ENCODE assay signal across 1 cellular context in the genomic region with DNA sequence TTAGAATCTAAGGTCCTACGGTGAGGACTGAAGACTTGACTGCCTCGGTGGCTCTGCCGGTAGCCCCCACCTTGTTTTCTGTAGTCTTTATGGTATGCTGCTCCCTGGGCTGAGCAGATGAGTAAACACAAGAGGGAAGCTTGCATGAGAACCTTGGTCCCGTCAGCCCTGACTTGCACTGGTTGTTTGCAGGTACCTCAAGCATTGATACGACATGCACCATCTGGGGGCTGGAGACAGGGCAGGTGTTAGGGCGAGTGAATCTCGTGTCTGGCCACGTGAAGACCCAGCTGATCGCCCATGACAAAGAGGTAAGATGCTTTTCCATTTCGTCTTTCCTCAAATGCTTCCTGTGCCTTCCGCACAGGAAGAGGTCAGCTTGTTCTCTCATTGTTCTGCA.
TF ChIP-seq lines count a peak whose summit lies in the region.

No MANE protein-coding gene starts in this region.

TF ChIP-seq in HepG2, 621 proteins besides CTCF, POLR2A, EP300 and RAD21 (continued from another document and continues in another):
- TF ChIP-seq, protein P1, sequence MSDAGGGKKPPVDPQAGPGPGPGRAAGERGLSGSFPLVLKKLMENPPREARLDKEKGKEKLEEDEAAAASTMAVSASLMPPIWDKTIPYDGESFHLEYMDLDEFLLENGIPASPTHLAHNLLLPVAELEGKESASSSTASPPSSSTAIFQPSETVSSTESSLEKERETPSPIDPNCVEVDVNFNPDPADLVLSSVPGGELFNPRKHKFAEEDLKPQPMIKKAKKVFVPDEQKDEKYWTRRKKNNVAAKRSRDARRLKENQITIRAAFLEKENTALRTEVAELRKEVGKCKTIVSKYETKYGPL (CRISPR knock-in tag; IDR thresholded peaks at IDR 0.05): no peak
- TF ChIP-seq ZNF770 (CRISPR knock-in tag; IDR thresholded peaks at IDR 0.05) (0 out of 2 replicates have a peak, but pooled peaks have one; percentile 8), SMARCC2 (IDR thresholded peaks at IDR 0.05) (no peak), RFX1 (IDR thresholded peaks at IDR 0.05) (no peak), ZFP36L1 (CRISPR knock-in tag; IDR thresholded peaks at IDR 0.05) (peak; percentile 44; the same call in 1 of the 2 replicates), YY1 (IDR thresholded peaks at IDR 0.05; ENCODE audit: insufficient read depth, insufficient replicate concordance, low read depth, low read length) (no peak), ZNF234 (CRISPR knock-in tag; conservative IDR thresholded peaks at IDR 0.05) (no peak), ZMYM3 (CRISPR knock-in tag; IDR thresholded peaks at IDR 0.05) (no peak), NR3C1 (CRISPR knock-in tag; IDR thresholded peaks at IDR 0.05) (no peak), CEBPB (IDR thresholded peaks at IDR 0.05; ENCODE audit: borderline replicate concordance, low read depth, low read length) (no peak), ZNF24 (IDR thresholded peaks at IDR 0.05) (no peak), ATRX (CRISPR knock-in tag; IDR thresholded peaks at IDR 0.05; ENCODE audit: borderline replicate concordance) (no peak), HDAC6 (IDR thresholded peaks at IDR 0.05; ENCODE audit: low read depth, low read length) (no peak), POGZ (CRISPR knock-in tag; IDR thresholded peaks at IDR 0.05) (no peak), HNRNPL (IDR thresholded peaks at IDR 0.05; ENCODE audit: low read depth, low read length) (no peak), ZFP90 (CRISPR knock-in tag; IDR thresholded peaks at IDR 0.05; ENCODE audit: borderline replicate concordance) (no peak), MXD4 (CRISPR knock-in tag; IDR thresholded peaks at IDR 0.05) (peak; percentile 82), ARID2 (CRISPR knock-in tag; IDR thresholded peaks at IDR 0.05; ENCODE audit: borderline replicate concordance) (no peak), ETV6 (CRISPR knock-in tag; conservative IDR thresholded peaks at IDR 0.05) (no peak), ATF3 (CRISPR knock-in tag; IDR thresholded peaks at IDR 0.05) (no peak), SRY (CRISPR knock-in tag; IDR thresholded peaks at IDR 0.05) (no peak), ELF1 (CRISPR knock-in tag; IDR thresholded peaks at IDR 0.05) (no peak), ZNF337 (CRISPR knock-in tag; IDR thresholded peaks at IDR 0.05; ENCODE audit: borderline replicate concordance, low read depth) (no peak), ZNF746 (CRISPR knock-in tag; IDR thresholded peaks at IDR 0.05) (no peak), RBM22 (optimal IDR thresholded peaks at IDR 0.05; ENCODE audit: low read length) (peak; percentile 32), DMAP1 (CRISPR knock-in tag; IDR thresholded peaks at IDR 0.05) (peak; percentile 51; the same call in 1 of the 2 replicates), ZFP36 (IDR thresholded peaks at IDR 0.05; ENCODE audit: borderline replicate concordance, low read depth, low read length, partially characterized antibody) (no peak), MIER3 (CRISPR knock-in tag; IDR thresholded peaks at IDR 0.05; ENCODE audit: borderline replicate concordance) (no peak; the same call in 1 of the 2 replicates), PTBP1 (IDR thresholded peaks at IDR 0.05; ENCODE audit: low read depth, low read length, poor library complexity, severe bottlenecking) (no peak), PHF5A (CRISPR knock-in tag; IDR thresholded peaks at IDR 0.05; ENCODE audit: low read depth, unreplicated experiment) (peak; percentile 49), CC2D1A (CRISPR knock-in tag; IDR thresholded peaks at IDR 0.05) (no peak), RXRA (CRISPR knock-in tag; IDR thresholded peaks at IDR 0.05) (peak; percentile 58; the same call in 1 of the 2 replicates), ZNF569 (CRISPR knock-in tag; IDR thresholded peaks at IDR 0.05; ENCODE audit: borderline replicate concordance) (no peak), HMG20A (CRISPR knock-in tag; IDR thresholded peaks at IDR 0.05; ENCODE audit: borderline replicate concordance) (peak; percentile 22; the same call in 1 of the 2 replicates), UBTF (CRISPR knock-in tag; IDR thresholded peaks at IDR 0.05) (peak; percentile 63; the same call in 1 of the 2 replicates), MAFF (IDR thresholded peaks at IDR 0.05; ENCODE audit: low read depth, low read length) (no peak)
- TF ChIP-seq, protein P2, sequence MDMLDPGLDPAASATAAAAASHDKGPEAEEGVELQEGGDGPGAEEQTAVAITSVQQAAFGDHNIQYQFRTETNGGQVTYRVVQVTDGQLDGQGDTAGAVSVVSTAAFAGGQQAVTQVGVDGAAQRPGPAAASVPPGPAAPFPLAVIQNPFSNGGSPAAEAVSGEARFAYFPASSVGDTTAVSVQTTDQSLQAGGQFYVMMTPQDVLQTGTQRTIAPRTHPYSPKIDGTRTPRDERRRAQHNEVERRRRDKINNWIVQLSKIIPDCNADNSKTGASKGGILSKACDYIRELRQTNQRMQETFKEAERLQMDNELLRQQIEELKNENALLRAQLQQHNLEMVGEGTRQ (IDR thresholded peaks at IDR 0.05; ENCODE audit: low read depth, low read length): no peak
- TF ChIP-seq, protein P2 (CRISPR knock-in tag; IDR thresholded peaks at IDR 0.05; ENCODE audit: borderline replicate concordance): peak; percentile 33; the same call in 1 of the 2 replicates
- TF ChIP-seq, protein P3, sequence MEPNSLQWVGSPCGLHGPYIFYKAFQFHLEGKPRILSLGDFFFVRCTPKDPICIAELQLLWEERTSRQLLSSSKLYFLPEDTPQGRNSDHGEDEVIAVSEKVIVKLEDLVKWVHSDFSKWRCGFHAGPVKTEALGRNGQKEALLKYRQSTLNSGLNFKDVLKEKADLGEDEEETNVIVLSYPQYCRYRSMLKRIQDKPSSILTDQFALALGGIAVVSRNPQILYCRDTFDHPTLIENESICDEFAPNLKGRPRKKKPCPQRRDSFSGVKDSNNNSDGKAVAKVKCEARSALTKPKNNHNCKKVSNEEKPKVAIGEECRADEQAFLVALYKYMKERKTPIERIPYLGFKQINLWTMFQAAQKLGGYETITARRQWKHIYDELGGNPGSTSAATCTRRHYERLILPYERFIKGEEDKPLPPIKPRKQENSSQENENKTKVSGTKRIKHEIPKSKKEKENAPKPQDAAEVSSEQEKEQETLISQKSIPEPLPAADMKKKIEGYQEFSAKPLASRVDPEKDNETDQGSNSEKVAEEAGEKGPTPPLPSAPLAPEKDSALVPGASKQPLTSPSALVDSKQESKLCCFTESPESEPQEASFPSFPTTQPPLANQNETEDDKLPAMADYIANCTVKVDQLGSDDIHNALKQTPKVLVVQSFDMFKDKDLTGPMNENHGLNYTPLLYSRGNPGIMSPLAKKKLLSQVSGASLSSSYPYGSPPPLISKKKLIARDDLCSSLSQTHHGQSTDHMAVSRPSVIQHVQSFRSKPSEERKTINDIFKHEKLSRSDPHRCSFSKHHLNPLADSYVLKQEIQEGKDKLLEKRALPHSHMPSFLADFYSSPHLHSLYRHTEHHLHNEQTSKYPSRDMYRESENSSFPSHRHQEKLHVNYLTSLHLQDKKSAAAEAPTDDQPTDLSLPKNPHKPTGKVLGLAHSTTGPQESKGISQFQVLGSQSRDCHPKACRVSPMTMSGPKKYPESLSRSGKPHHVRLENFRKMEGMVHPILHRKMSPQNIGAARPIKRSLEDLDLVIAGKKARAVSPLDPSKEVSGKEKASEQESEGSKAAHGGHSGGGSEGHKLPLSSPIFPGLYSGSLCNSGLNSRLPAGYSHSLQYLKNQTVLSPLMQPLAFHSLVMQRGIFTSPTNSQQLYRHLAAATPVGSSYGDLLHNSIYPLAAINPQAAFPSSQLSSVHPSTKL (CRISPR knock-in tag; IDR thresholded peaks at IDR 0.05): peak; percentile 68
- TF ChIP-seq, protein P4, sequence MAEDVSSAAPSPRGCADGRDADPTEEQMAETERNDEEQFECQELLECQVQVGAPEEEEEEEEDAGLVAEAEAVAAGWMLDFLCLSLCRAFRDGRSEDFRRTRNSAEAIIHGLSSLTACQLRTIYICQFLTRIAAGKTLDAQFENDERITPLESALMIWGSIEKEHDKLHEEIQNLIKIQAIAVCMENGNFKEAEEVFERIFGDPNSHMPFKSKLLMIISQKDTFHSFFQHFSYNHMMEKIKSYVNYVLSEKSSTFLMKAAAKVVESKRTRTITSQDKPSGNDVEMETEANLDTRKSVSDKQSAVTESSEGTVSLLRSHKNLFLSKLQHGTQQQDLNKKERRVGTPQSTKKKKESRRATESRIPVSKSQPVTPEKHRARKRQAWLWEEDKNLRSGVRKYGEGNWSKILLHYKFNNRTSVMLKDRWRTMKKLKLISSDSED (CRISPR knock-in tag; IDR thresholded peaks at IDR 0.05): no peak
- TF ChIP-seq, protein P5, sequence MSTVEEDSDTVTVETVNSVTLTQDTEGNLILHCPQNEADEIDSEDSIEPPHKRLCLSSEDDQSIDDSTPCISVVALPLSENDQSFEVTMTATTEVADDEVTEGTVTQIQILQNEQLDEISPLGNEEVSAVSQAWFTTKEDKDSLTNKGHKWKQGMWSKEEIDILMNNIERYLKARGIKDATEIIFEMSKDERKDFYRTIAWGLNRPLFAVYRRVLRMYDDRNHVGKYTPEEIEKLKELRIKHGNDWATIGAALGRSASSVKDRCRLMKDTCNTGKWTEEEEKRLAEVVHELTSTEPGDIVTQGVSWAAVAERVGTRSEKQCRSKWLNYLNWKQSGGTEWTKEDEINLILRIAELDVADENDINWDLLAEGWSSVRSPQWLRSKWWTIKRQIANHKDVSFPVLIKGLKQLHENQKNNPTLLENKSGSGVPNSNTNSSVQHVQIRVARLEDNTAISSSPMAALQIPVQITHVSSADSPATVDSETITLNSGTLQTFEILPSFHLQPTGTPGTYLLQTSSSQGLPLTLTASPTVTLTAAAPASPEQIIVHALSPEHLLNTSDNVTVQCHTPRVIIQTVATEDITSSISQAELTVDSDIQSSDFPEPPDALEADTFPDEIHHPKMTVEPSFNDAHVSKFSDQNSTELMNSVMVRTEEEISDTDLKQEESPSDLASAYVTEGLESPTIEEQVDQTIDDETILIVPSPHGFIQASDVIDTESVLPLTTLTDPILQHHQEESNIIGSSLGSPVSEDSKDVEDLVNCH (CRISPR knock-in tag; IDR thresholded peaks at IDR 0.05): no peak
- TF ChIP-seq, protein P6, sequence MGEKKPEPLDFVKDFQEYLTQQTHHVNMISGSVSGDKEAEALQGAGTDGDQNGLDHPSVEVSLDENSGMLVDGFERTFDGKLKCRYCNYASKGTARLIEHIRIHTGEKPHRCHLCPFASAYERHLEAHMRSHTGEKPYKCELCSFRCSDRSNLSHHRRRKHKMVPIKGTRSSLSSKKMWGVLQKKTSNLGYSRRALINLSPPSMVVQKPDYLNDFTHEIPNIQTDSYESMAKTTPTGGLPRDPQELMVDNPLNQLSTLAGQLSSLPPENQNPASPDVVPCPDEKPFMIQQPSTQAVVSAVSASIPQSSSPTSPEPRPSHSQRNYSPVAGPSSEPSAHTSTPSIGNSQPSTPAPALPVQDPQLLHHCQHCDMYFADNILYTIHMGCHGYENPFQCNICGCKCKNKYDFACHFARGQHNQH (CRISPR knock-in tag; IDR thresholded peaks at IDR 0.05): peak; percentile 84; the same call in 1 of the 2 replicates
- TF ChIP-seq, protein P7, sequence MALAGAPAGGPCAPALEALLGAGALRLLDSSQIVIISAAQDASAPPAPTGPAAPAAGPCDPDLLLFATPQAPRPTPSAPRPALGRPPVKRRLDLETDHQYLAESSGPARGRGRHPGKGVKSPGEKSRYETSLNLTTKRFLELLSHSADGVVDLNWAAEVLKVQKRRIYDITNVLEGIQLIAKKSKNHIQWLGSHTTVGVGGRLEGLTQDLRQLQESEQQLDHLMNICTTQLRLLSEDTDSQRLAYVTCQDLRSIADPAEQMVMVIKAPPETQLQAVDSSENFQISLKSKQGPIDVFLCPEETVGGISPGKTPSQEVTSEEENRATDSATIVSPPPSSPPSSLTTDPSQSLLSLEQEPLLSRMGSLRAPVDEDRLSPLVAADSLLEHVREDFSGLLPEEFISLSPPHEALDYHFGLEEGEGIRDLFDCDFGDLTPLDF (CRISPR knock-in tag; IDR thresholded peaks at IDR 0.05): no peak
